ENCODE assay signal across 14 cellular contexts in the genomic region with DNA sequence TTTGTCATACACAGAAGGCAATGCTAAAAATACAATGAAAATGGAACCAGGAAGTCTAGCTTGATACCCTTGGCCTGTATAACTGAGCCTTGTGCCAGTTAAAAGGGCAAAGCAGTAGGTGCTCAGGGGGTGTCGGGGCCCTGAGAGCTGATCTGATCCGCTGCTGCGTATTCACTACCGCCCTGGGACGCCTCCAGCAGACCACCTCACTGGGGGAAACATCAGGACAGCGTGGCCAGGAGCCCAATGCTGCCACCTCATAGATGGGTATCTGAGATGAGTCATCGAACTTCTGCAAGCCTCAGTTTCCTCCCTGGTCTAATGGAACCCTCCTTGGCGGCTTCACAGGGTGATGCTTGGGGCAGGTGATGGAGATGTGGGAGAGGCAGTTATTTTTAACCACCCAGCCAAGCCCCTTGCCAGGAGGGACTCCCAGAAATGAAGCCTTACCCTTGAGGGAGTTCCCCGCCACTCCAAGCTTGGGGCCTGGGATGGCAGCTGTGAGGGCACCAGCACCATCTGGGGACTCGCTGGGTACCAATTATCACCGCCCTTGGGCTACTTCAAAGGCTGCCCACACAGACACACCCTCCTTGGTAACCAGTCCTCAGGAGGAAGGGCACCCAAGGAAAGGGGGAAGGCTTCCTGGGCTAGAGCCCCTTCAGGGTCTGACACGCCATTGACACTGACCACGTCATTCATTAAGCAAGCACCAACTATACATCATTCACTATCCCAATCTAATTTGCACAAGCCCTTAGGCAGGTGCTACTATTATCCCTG. TPM values are rescaled to one million over a fixed set of nuclear protein-coding genes. Genes with fewer than 3 reads are reported as not detected.
"Had no signal": no experiment of that assay in that cellular context is flagged by ENCODE, and none has a peak within 500 bp of the region (broad histone marks: within the 10 kb centered on the region; RNA-seq: fewer than 3 reads in every experiment).

No MANE protein-coding gene starts in this region.

- ATAC-seq: activated CD4-positive, alpha-beta T cell treated with anti-CD3 and anti-CD28 coated beads for 36 hours; foreskin keratinocyte; left lung had no signal

- H3K27me3 ChIP-seq: foreskin keratinocyte, left lung, thyroid gland, uterus had no signal

- H3K4me1 ChIP-seq: foreskin keratinocyte had no signal

- H3K9me3 ChIP-seq: left lung, thyroid gland, uterus had no signal

- H3K9me3 Mint-ChIP-seq: activated naive CD4-positive, alpha-beta T cell treated with anti-CD3 and anti-CD28 coated beads, Interleukin-2, amount 50 U/mL, for 24 hours; activated T-helper 2 cell treated with anti-CD3 and anti-CD28 coated beads, Interferon-gamma antibody, Interleukin-2, Interleukin-4, amounts not matched to agents 10 μg/mL and 5 μg/mL and 100 μg/mL, durations not matched to agents 14 hours and 24 hours and 36 hours had no signal

- H3K27ac Mint-ChIP-seq: activated CD4-positive, alpha-beta T cell treated with anti-CD3 and anti-CD28 coated beads for 36 hours; activated naive CD4-positive, alpha-beta T cell treated with anti-CD3 and anti-CD28 coated beads, Interleukin-2, amount 50 U/mL, for 24 hours; activated T-helper 2 cell treated with anti-CD3 and anti-CD28 coated beads, Interferon-gamma antibody, Interleukin-2, Interleukin-4, amounts not matched to agents 10 μg/mL and 5 μg/mL and 100 μg/mL, durations not matched to agents 14 hours and 24 hours and 36 hours had no signal

- H3K4me3 Mint-ChIP-seq: activated CD4-positive, alpha-beta T cell treated with anti-CD3 and anti-CD28 coated beads for 36 hours; activated naive CD4-positive, alpha-beta T cell treated with anti-CD3 and anti-CD28 coated beads, Interleukin-2, amount 50 U/mL, for 24 hours had no signal

- H3K27ac ChIP-seq: foreskin keratinocyte, left lung, thyroid gland, VCaP had no signal

- H3K36me3 ChIP-seq: uterus had no signal

- H3K4me3 ChIP-seq: left lung, thyroid gland, uterus had no signal

- DNase-seq: activated CD4-positive, alpha-beta T cell treated with anti-CD3 and anti-CD28 coated beads for 36 hours; activated T-cell treated with anti-CD3 and anti-CD28 coated beads for 4 hours; amniotic stem cell; foreskin keratinocyte; head of caudate nucleus; stimulated activated CD4-positive, alpha-beta T cell treated with anti-CD3 and anti-CD28 coated beads, Interleukin-15, amount 100 ng/mL, for 24 hours; stimulated activated CD4-positive, alpha-beta T cell treated with anti-CD3 and anti-CD28 coated beads, Interleukin-4, amount 100 ng/mL, for 24 hours; thyroid gland; uterus had no signal

- H3K27me3 Mint-ChIP-seq: activated CD4-positive, alpha-beta T cell treated with anti-CD3 and anti-CD28 coated beads for 36 hours; activated naive CD4-positive, alpha-beta T cell treated with anti-CD3 and anti-CD28 coated beads, Interleukin-2, amount 50 U/mL, for 24 hours had no signal

RNA-seq across cellular contexts. Expression of a gene that starts 57.5 kb away (rescaled TPM):
- polyA plus RNA-seq: neural cell had no signal
